Comparison of ENCODE assay signal across 23 cellular contexts in genomic region chr9:132753593-132753880, GRCh38.
DNase-seq lines count a peak whose midpoint lies in the region; ATAC-seq and TF ChIP-seq lines count a peak whose summit lies in the region.
"Had no signal": no experiment of that assay in that cellular context is flagged by ENCODE, and none has a peak within 500 bp of the region (broad histone marks: within the 10 kb centered on the region; RNA-seq: fewer than 3 reads in every experiment).

No MANE protein-coding gene starts in this region.

- H3K4me1 Mint-ChIP-seq in chondrocyte (ENCODE audit: low read depth) (peaks cover 7% of the 10 kb centered on the region), neural progenitor cell (peaks cover 62% of the 10 kb centered on the region)
- H3K4me1 Mint-ChIP-seq: CD4-positive, alpha-beta memory T cell had no signal

- no peak overlapping the region for H3K4me3 Mint-ChIP-seq in chondrocyte (ENCODE audit: unreplicated experiment)
- no peak overlapping the region for H3K4me3 Mint-ChIP-seq in neural progenitor cell
- H3K4me3 Mint-ChIP-seq: H9, HFFc6 had no signal

- in situ Hi-C loops in gastrocnemius medialis (cut with MboI; ENCODE audit: low sequenced_read_pairs in 4 of 4): no loop called here

- TF ChIP-seq POLR2A in gastrocnemius medialis (IDR thresholded peaks at IDR 0.05): no peak

- H3K9me3 Mint-ChIP-seq in chondrocyte (ENCODE audit: low read depth) (no peaks in the 10 kb centered on the region), neural progenitor cell (no peaks in the 10 kb centered on the region)
- H3K9me3 Mint-ChIP-seq: CD4-positive, alpha-beta memory T cell; H9; HFFc6 had no signal

- H3K27me3 Mint-ChIP-seq in chondrocyte (ENCODE audit: low read depth) (peaks cover 22% of the 10 kb centered on the region), neural progenitor cell (ENCODE audit: insufficient read depth, low read depth) (peaks cover 17% of the 10 kb centered on the region)

- no peaks in the 10 kb centered on the region for H3K79me2 ChIP-seq in neural progenitor cell (ENCODE audit: low read depth)

- no peaks in the 10 kb centered on the region for H3K9me3 ChIP-seq in left ventricle myocardium inferior (replicated peaks)
- no peaks in the 10 kb centered on the region for H3K9me3 ChIP-seq in neural progenitor cell (ENCODE audit: low read depth)
- H3K9me3 ChIP-seq in gastrocnemius medialis: no peaks in the 10 kb centered on the region

- no peak overlapping the region for H3K9ac ChIP-seq in neural progenitor cell
- H3K9ac ChIP-seq: GM23248 had no signal

- H3K4me3 ChIP-seq in left ventricle myocardium inferior (no peak overlapping the region), neural progenitor cell (no peak overlapping the region), gastrocnemius medialis (no peak overlapping the region)
- H3K4me3 ChIP-seq: GM23248 had no signal

- H4K20me1 ChIP-seq in neural progenitor cell (ENCODE audit: low read depth): no peaks in the 10 kb centered on the region

- H3K27ac Mint-ChIP-seq in chondrocyte (ENCODE audit: unreplicated experiment) (no peak overlapping the region), neural progenitor cell (no peak overlapping the region)
- H3K27ac Mint-ChIP-seq: CD4-positive, alpha-beta memory T cell; H9; HFFc6 had no signal

- H3K27ac ChIP-seq in left ventricle myocardium inferior (replicated peaks): no peak overlapping the region
- H3K27ac ChIP-seq in neural progenitor cell: no peak overlapping the region
- H3K27ac ChIP-seq in gastrocnemius medialis: no peak overlapping the region
- H3K27ac ChIP-seq: GM23248, RWPE1 had no signal

- no peak overlapping the region for H2AFZ ChIP-seq in neural progenitor cell (replicated peaks)
- H2AFZ ChIP-seq: GM23248 had no signal

- H3K36me3 Mint-ChIP-seq in chondrocyte (ENCODE audit: low read depth) (no peaks in the 10 kb centered on the region), neural progenitor cell (no peaks in the 10 kb centered on the region)
- H3K36me3 Mint-ChIP-seq: CD4-positive, alpha-beta memory T cell had no signal

- peak; percentile 24 for DNase-seq in cardiac septum (ENCODE audit: low spot score)
- DNase-seq in left ventricle myocardium inferior: no peak
- DNase-seq in chondrocyte (ENCODE audit: low spot score): peak; percentile 68
- no peak for DNase-seq in neural progenitor cell (ENCODE audit: low spot score)
- DNase-seq in NCI-H2171 treated with DMSO at 0.1 percent for 48 hours (lab: John Stamatoyannopoulos, UW): no peak
- DNase-seq in T-helper 1 cell: no peak
- DNase-seq in gastrocnemius medialis: no peak
- DNase-seq: C1 segment of cervical spinal cord; CD4-positive, alpha-beta memory T cell; COR-L47; DMS53; GM23248; H9; HFFc6; Karpas-422; NCI-H1105 treated with DMSO at 0.1 percent for 48 hours; NCI-H2029; NCI-H510A; NCI-H69; SHP77 had no signal

- peaks cover 8% of the 10 kb centered on the region for H3F3A ChIP-seq in neural progenitor cell (ENCODE audit: low read depth)

- peaks cover 14% of the 10 kb centered on the region for H3K27me3 ChIP-seq in left ventricle myocardium inferior (ENCODE audit: low read depth)
- H3K27me3 ChIP-seq in neural progenitor cell: no peaks in the 10 kb centered on the region
- H3K27me3 ChIP-seq in gastrocnemius medialis: peaks cover 0 to 6% (median 0%) of the 10 kb centered on the region in 3 donors

- no peak for TF ChIP-seq CTCF in left ventricle myocardium inferior (IDR thresholded peaks at IDR 0.05; ENCODE audit: borderline replicate concordance)
- TF ChIP-seq CTCF in chondrocyte (IDR thresholded peaks at IDR 0.05): no peak
- no peak for TF ChIP-seq CTCF in neural progenitor cell (IDR thresholded peaks at IDR 0.05)
- TF ChIP-seq CTCF in gastrocnemius medialis (IDR thresholded peaks at IDR 0.05 in 4 of 5, conservative IDR thresholded peaks at IDR 0.05 in 1 of 5): no peak

- H3K36me3 ChIP-seq in left ventricle myocardium inferior: no peaks in the 10 kb centered on the region
- H3K36me3 ChIP-seq in neural progenitor cell: no peaks in the 10 kb centered on the region
- no peaks in the 10 kb centered on the region for H3K36me3 ChIP-seq in gastrocnemius medialis

- H3K4me1 ChIP-seq in left ventricle myocardium inferior: no peaks in the 10 kb centered on the region
- peaks cover 16% of the 10 kb centered on the region for H3K4me1 ChIP-seq in neural progenitor cell
- H3K4me1 ChIP-seq in gastrocnemius medialis: no peaks in the 10 kb centered on the region

- peak overlapping the region; percentile 70 for H3K4me2 ChIP-seq in neural progenitor cell

- intact Hi-C loops in cardiac septum (cut with DNase I) (no loop called here), left ventricle myocardium inferior (cut with micrococcal nuclease) (no loop called here), gastrocnemius medialis (cut with DNase I; ENCODE audit: low total_unique reads) (no loop called here)

- ATAC-seq in gastrocnemius medialis: no peak
- ATAC-seq: HepG2, Panc1 had no signal

Comparison
In these comparisons a context has a peak if more than half of its experiments do, and no peak if none do; other contexts are left out.
1. DNase-seq: peak in cardiac septum (single experiment) and chondrocyte (single experiment); none in left ventricle myocardium inferior (single experiment), neural progenitor cell (single experiment), NCI-H2171 treated with DMSO at 0.1 percent for 48 hours (single experiment), T-helper 1 cell (0 of 5) and gastrocnemius medialis (0 of 2).